ENCODE assay signal across 19 cellular contexts in genomic region chr18:51089691-51090090, GRCh38.
"Had no signal": no experiment of that assay in that cellular context is flagged by ENCODE, and none has a peak within 500 bp of the region (broad histone marks: within the 10 kb centered on the region; RNA-seq: fewer than 3 reads in every experiment).

No MANE protein-coding gene starts in this region.

- H3K36me3 ChIP-seq: thoracic aorta had no signal

- H3K27me3 ChIP-seq: dorsolateral prefrontal cortex, esophagus muscularis mucosa, heart left ventricle, sigmoid colon, stomach had no signal

- H3K27ac ChIP-seq: dorsolateral prefrontal cortex, epithelial cell of prostate, esophagus muscularis mucosa, heart left ventricle, neutrophil, sigmoid colon, stomach, thoracic aorta had no signal

- DNase-seq: cortex of kidney; dorsolateral prefrontal cortex; effector memory CD4-positive, alpha-beta T cell; foreskin melanocyte; heart left ventricle; hippocampal formation; mammary epithelial cell; naive thymus-derived CD8-positive, alpha-beta T cell; sigmoid colon; small intestine; stimulated activated CD4-positive, alpha-beta T cell treated with anti-CD3 and anti-CD28 coated beads, Interleukin-12 subunit alpha, Interleukin-12 subunit beta, amount 100 ng/mL, for 4 hours; stimulated activated naive CD4-positive, alpha-beta T cell; stomach; substantia nigra; trophoblast cell had no signal

- H3K4me3 ChIP-seq: dorsolateral prefrontal cortex, esophagus muscularis mucosa, heart left ventricle, sigmoid colon, stomach, thoracic aorta had no signal

- H3K4me1 ChIP-seq: esophagus muscularis mucosa, heart left ventricle, sigmoid colon, stomach had no signal

- H3K9me3 ChIP-seq: neutrophil, sigmoid colon had no signal
